Comparison of ENCODE assay signal across 19 cellular contexts in genomic region chr10:132909491-132910071, GRCh38. TPM values are rescaled to one million over a fixed set of nuclear protein-coding genes. Genes with fewer than 3 reads are reported as not detected.
DNase-seq lines count a peak whose midpoint lies in the region; ATAC-seq, FAIRE-seq and TF ChIP-seq lines count a peak whose summit lies in the region.
"Had no signal": no experiment of that assay in that cellular context is flagged by ENCODE, and none has a peak within 500 bp of the region (broad histone marks: within the 10 kb centered on the region; RNA-seq: fewer than 3 reads in every experiment).

No MANE protein-coding gene starts in this region.

- no peak overlapping the region for H3K18ac ChIP-seq in H1 (ENCODE audit: extremely low read depth, low read length)

- no peak overlapping the region for H3K27ac ChIP-seq in right lobe of liver
- H3K27ac ChIP-seq in HepG2 (ENCODE audit: extremely low read length, insufficient read depth, low read length) = no peak overlapping the region
- H3K27ac ChIP-seq in H1 (ENCODE audit: low read depth, low read length) = no peak overlapping the region
- no peak overlapping the region for H3K27ac ChIP-seq in osteoblast (ENCODE audit: low read depth, low read length)
- H3K27ac ChIP-seq in aorta (ENCODE audit: low read depth in 1 of 2, low read length in 2 of 2) = no peak overlapping the region
- H3K27ac ChIP-seq: C4-2B, GM23248 had no signal

- H4K91ac ChIP-seq in H1 (replicated peaks; ENCODE audit: insufficient read length, low read length) = no peak overlapping the region

- H3K9me3 ChIP-seq in right lobe of liver (no peaks in the 10 kb centered on the region), HepG2 (ENCODE audit: low read length) (no peaks in the 10 kb centered on the region), H1 (ENCODE audit: insufficient read depth in 2 of 2, low read depth in 1 of 2, low read length in 1 of 2) (no peaks in the 10 kb centered on the region), osteoblast (ENCODE audit: low read depth, low read length) (no peaks in the 10 kb centered on the region), aorta (ENCODE audit: control insufficient read depth, low read length) (peaks cover 2% of the 10 kb centered on the region)

- H3K79me2 ChIP-seq in HepG2 (ENCODE audit: insufficient read depth, low read length) = no peaks in the 10 kb centered on the region
- no peaks in the 10 kb centered on the region for H3K79me2 ChIP-seq in H1 (ENCODE audit: control insufficient read depth in 1 of 2, insufficient read depth in 2 of 2, low read length in 2 of 2)
- H3K79me2 ChIP-seq in osteoblast (ENCODE audit: insufficient read depth, low read length) = no peaks in the 10 kb centered on the region

- no peak overlapping the region for H4K8ac ChIP-seq in H1 (ENCODE audit: extremely low read depth, insufficient read depth, low read length)

- ATAC-seq in right lobe of liver = no peak
- ATAC-seq in HepG2 = no peak
- peak; percentile 26 for ATAC-seq in aorta (ENCODE audit: low FRiP score)
- ATAC-seq in HG02981 (IDR thresholded peaks at IDR 0.05; ENCODE audit: unreplicated experiment) = no peak

- H3K36me3 ChIP-seq in right lobe of liver (no peaks in the 10 kb centered on the region), HepG2 (replicated peaks in 1 of 2; ENCODE audit: control insufficient read depth in 1 of 2, insufficient read depth in 2 of 2, low read length in 2 of 2) (no peaks in the 10 kb centered on the region), H1 (ENCODE audit: control insufficient read depth in 2 of 4, insufficient read depth in 4 of 4, low read length in 3 of 4) (no peaks in the 10 kb centered on the region), osteoblast (ENCODE audit: insufficient read depth, low read length) (no peaks in the 10 kb centered on the region), aorta (ENCODE audit: control insufficient read depth in 1 of 2, insufficient read depth in 2 of 2, low read length in 1 of 2) (no peaks in the 10 kb centered on the region)

- no TSS peak for BruUV-seq in HepG2 (replicated peaks; lab: Mats Ljungman, UMichigan)

- H3K4me2 ChIP-seq in HepG2 (ENCODE audit: low read depth, low read length) = no peak overlapping the region
- H3K4me2 ChIP-seq in H1 (ENCODE audit: insufficient read depth in 1 of 2, low read depth in 2 of 2, low read length in 2 of 2) = no peak overlapping the region
- H3K4me2 ChIP-seq in osteoblast (ENCODE audit: insufficient read depth, low read length) = no peak overlapping the region

- 0 out of 2 replicates have a peak overlapping the region, but pooled peaks have one; percentile 24 for H2BK5ac ChIP-seq in H1 (ENCODE audit: low read depth, low read length)

- H4K20me1 ChIP-seq in HepG2 (ENCODE audit: insufficient read depth, low read length) (no peaks in the 10 kb centered on the region), H1 (replicated peaks in 1 of 2; ENCODE audit: control insufficient read depth in 1 of 2, insufficient read depth in 2 of 2, low read length in 2 of 2) (no peaks in the 10 kb centered on the region), osteoblast (ENCODE audit: insufficient read depth, low read length) (no peaks in the 10 kb centered on the region)

- H3K9ac ChIP-seq in HepG2 (ENCODE audit: insufficient read depth, low read depth, low read length) (no peak overlapping the region), H1 (replicated peaks in 1 of 4; ENCODE audit: extremely low read depth in 1 of 4, low read depth in 3 of 4, low read length in 3 of 4) (no peak overlapping the region)
- H3K9ac ChIP-seq: GM23248 had no signal

- DNase-seq in right lobe of liver (peak in 2 of 3 donors; percentile 10 to 46), HepG2 (ENCODE audit: low spot score) (no peak), H1 (ENCODE audit: low read depth in 1 of 2, low spot score in 2 of 2) (no peak), osteoblast (ENCODE audit: insufficient read length, low spot score, missing footprints) (peak; percentile 83), aorta (peak; percentile 42 to 74), NCI-H2227 treated with DMSO at 0.1 percent for 48 hours (lab: John Stamatoyannopoulos, UW) (no peak), NCI-H510A (lab: John Stamatoyannopoulos, UW) (no peak)
- DNase-seq: DMS153, GDM1, GM23248, KG1, NCI-H1105 treated with DMSO at 0.1 percent for 48 hours, NCI-H1694 treated with DMSO at 0.1 percent for 48 hours, NCI-H510A treated with DMSO at 0.1 percent for 48 hours, NCI-H774, OCI-M1 had no signal

- no peak overlapping the region for H2BK120ac ChIP-seq in H1 (replicated peaks; ENCODE audit: low read depth, low read length)

- no peak overlapping the region for H3K4ac ChIP-seq in H1 (replicated peaks; ENCODE audit: insufficient read length, low read depth, low read length)

- no peak overlapping the region for H2BK20ac ChIP-seq in H1 (ENCODE audit: low read length)

- no peak for TF ChIP-seq POLR2A in right lobe of liver (IDR thresholded peaks at IDR 0.05)
- no peak for TF ChIP-seq POLR2A in HepG2 (IDR thresholded peaks at IDR 0.05; ENCODE audit: insufficient read depth in 1 of 2, low read depth in 2 of 2, low read length in 2 of 2)
- no peak for TF ChIP-seq POLR2A in H1 (IDR thresholded peaks at IDR 0.05; ENCODE audit: control extremely low read depth in 1 of 2, low read depth in 2 of 2, low read length in 2 of 2)

- H3K23me2 ChIP-seq in H1 (ENCODE audit: low read depth, low read length) = no peaks in the 10 kb centered on the region

- intact Hi-C loops in right lobe of liver (cut with DNase I) (no loop called here), HepG2 (cut with micrococcal nuclease; ENCODE audit: unreplicated experiment) (no loop called here), aorta (cut with DNase I) (no loop called here)

- in situ Hi-C loops in HepG2 (cut with HindIII; ENCODE audit: extremely low pct_ligation_motif_present, low pct_unique_long_range_greater_than_20kb) = no loop called here

- TF ChIP-seq CTCF in right lobe of liver (IDR thresholded peaks at IDR 0.05) (no peak), HepG2 (CRISPR knock-in tag; IDR thresholded peaks at IDR 0.05) (no peak), H1 (IDR thresholded peaks at IDR 0.05; ENCODE audit: control extremely low read depth in 1 of 3, insufficient read depth in 1 of 3, low read depth in 1 of 3, low read length in 3 of 3) (no peak), osteoblast (IDR thresholded peaks at IDR 0.05; ENCODE audit: extremely low read depth, low read depth, low read length) (no peak)

- H3K27me3 ChIP-seq in right lobe of liver (no peaks in the 10 kb centered on the region), HepG2 (ENCODE audit: control insufficient read depth in 1 of 2, insufficient read depth in 2 of 2, low read length in 2 of 2) (peaks cover 0 to 5% of the 10 kb centered on the region in 2 experiments; a peak in 2 of 5 replicates), H1 (replicated peaks in 1 of 4; ENCODE audit: control insufficient read depth in 3 of 4, extremely low read depth in 1 of 4, insufficient read depth in 3 of 4, low read length in 3 of 4) (no peaks in the 10 kb centered on the region), osteoblast (ENCODE audit: insufficient read depth, low read length) (peaks cover 2% of the 10 kb centered on the region), aorta (ENCODE audit: control insufficient read depth in 1 of 2, insufficient read depth in 2 of 2, low read length in 1 of 2) (no peaks in the 10 kb centered on the region)

- TF ChIP-seq RAD21 in HepG2 (CRISPR knock-in tag; IDR thresholded peaks at IDR 0.05) (no peak), H1 (IDR thresholded peaks at IDR 0.05 in 1 of 2, conservative IDR thresholded peaks at IDR 0.05 in 1 of 2; ENCODE audit: low read depth in 2 of 2, low read length in 2 of 2) (no peak)

- no peak overlapping the region for H2BK12ac ChIP-seq in H1 (ENCODE audit: low read depth, low read length)

- H3K4me1 ChIP-seq in right lobe of liver = no peaks in the 10 kb centered on the region
- no peaks in the 10 kb centered on the region for H3K4me1 ChIP-seq in HepG2 (ENCODE audit: insufficient read depth, low read length)
- H3K4me1 ChIP-seq in H1 (replicated peaks in 1 of 4; ENCODE audit: control insufficient read depth in 3 of 4, insufficient read depth in 4 of 4, low read length in 3 of 4) = peaks cover 0 to 25% (median 2%) of the 10 kb centered on the region in 4 experiments; a peak in 6 of 7 replicates
- no peaks in the 10 kb centered on the region for H3K4me1 ChIP-seq in osteoblast (ENCODE audit: insufficient read depth, low read length)
- H3K4me1 ChIP-seq in aorta (ENCODE audit: control insufficient read depth in 1 of 2, insufficient read depth in 2 of 2, low read length in 2 of 2) = no peaks in the 10 kb centered on the region

- FAIRE-seq in HepG2 (lab: Jason Lieb, UNC) (no peak), H1 (lab: Jason Lieb, UNC) (no peak)

- H3K14ac ChIP-seq in H1 (ENCODE audit: insufficient read length) = no peak overlapping the region

- peak overlapping the region; percentile 82; the same call in 1 of the 2 replicates for H2AK5ac ChIP-seq in H1 (ENCODE audit: low read depth, low read length)

- H3K4me3 ChIP-seq in right lobe of liver (no peak overlapping the region), HepG2 (replicated peaks in 1 of 3; ENCODE audit: insufficient read depth in 1 of 3, low read depth in 2 of 3, low read length in 3 of 3) (no peak overlapping the region), H1 (ENCODE audit: extremely low read depth in 1 of 4, insufficient read depth in 2 of 4, low read depth in 3 of 4, low read length in 4 of 4) (no peak overlapping the region), osteoblast (ENCODE audit: insufficient read depth, low read length) (no peak overlapping the region), aorta (ENCODE audit: low read length in 2 of 2) (no peak overlapping the region)
- H3K4me3 ChIP-seq: GM23248 had no signal

- no peak overlapping the region for H3K56ac ChIP-seq in H1 (replicated peaks; ENCODE audit: insufficient read length, low read depth, low read length)

- 100% methylated on average over 1 of the region's 21 CpGs for WGBS in right lobe of liver (ENCODE audit: insufficient coverage, low coverage, low lambda C conversion rate, missing lambda C conversion rate)
- WGBS in HepG2 (ENCODE audit: low lambda C conversion rate) = 100% methylated on average over 1 of the region's 21 CpGs
- 94% methylated on average over 17 of the region's 21 CpGs; no CpG with 5 or more reads in 1 of the 2 experiments for WGBS in H1 (ENCODE audit: extremely low coverage in 1 of 2, insufficient coverage in 1 of 2, insufficient read length in 1 of 2, insufficient replicate concordance in 2 of 2, low coverage in 1 of 2, low lambda C conversion rate in 2 of 2, missing lambda C conversion rate in 1 of 2), 2 experiments
- 77 to 82% methylated on average over 21 of the region's 21 CpGs for WGBS in aorta, 2 donors

- H2AFZ ChIP-seq in HepG2 (ENCODE audit: low read length) = no peak overlapping the region
- H2AFZ ChIP-seq in H1 (ENCODE audit: low read length) = no peak overlapping the region
- H2AFZ ChIP-seq in osteoblast (ENCODE audit: low read length) = no peak overlapping the region
- H2AFZ ChIP-seq: GM23248 had no signal

- H4K5ac ChIP-seq in H1 (ENCODE audit: insufficient read length, low read depth, low read length) = no peak overlapping the region

- POLR2A ChIA-PET in HepG2 (lab: Yijun Ruan, JAX) = no interaction called here
- POLR2A ChIA-PET in H1 (lab: Charles Lee; ENCODE audit: partially characterized antibody) = no interaction called here

- CTCF ChIA-PET in HepG2 (lab: Yijun Ruan, JAX; ENCODE audit: low intra/inter-chr PET ratio, low total read pairs) (no interaction called here), H1 (lab: Charles Lee; ENCODE audit: partially characterized antibody) (interaction anchor here (0.6 to 2.0 kb wide), 5 partner anchors 9 to 214 kb away, joined by 3 to 8 read pairs (median 5); no protein-coding TSS in a partner anchor)

- no peak for TF ChIP-seq EP300 in HepG2 (IDR thresholded peaks at IDR 0.05; ENCODE audit: low read depth in 2 of 2, low read length in 2 of 2)
- TF ChIP-seq EP300 in HepG2 (CRISPR knock-in tag; IDR thresholded peaks at IDR 0.05; ENCODE audit: borderline replicate concordance) = no peak
- no peak for TF ChIP-seq EP300 in H1 (IDR thresholded peaks at IDR 0.05; ENCODE audit: borderline replicate concordance in 1 of 2, low read depth in 2 of 2, low read length in 2 of 2)

- H3K23ac ChIP-seq in H1 (ENCODE audit: insufficient read length) = no peak overlapping the region

- H2BK15ac ChIP-seq in H1 (ENCODE audit: low read length) = 0 out of 2 replicates have a peak overlapping the region, but pooled peaks have one; percentile 29

- no peaks in the 10 kb centered on the region for H3K79me1 ChIP-seq in H1 (ENCODE audit: low read depth, low read length)

RNA-seq across cellular contexts. Expression of gene CFAP46, which starts 32.8 kb away (rescaled TPM):
- total RNA-seq in right lobe of liver = under 1 TPM; 0.16 to 0.67 (median 0.32) TPM
- 0.74 and 0.84 TPM in 2 replicates for total RNA-seq in HepG2 (2016; rRNA removed; fragmentation: Illumina TruSeq; extraction: Trizol)
- total RNA-seq in HepG2 (2016; cell fraction: cytosol; rRNA removed; fragmentation: Illumina TruSeq; extraction: Trizol; ENCODE audit: low read depth) = not detected in 2 replicates
- 0.87 and 1.1 TPM in 2 replicates for total RNA-seq in HepG2 (2016; cell fraction: insoluble cytoplasmic fraction; rRNA removed; fragmentation: Illumina TruSeq; extraction: Trizol)
- 0.21 and 0.34 TPM in 2 replicates for total RNA-seq in HepG2 (2016; cell fraction: membrane; rRNA removed; fragmentation: Illumina TruSeq; extraction: Trizol)
- 0.53 and 1.3 TPM in 2 replicates for total RNA-seq in HepG2 (2016; cell fraction: nucleus; rRNA removed; fragmentation: Illumina TruSeq; extraction: Trizol)
- 0.10 and 0.24 TPM in 2 replicates for polyA plus RNA-seq in HepG2 (2011; rRNA removed)
- polyA plus RNA-seq in HepG2 (2011; cell fraction: cytosol; rRNA removed) = 0.13 and 0.19 TPM in 2 replicates
- 0.05 and 0.27 TPM in 2 replicates for polyA plus RNA-seq in HepG2 (2011; cell fraction: nucleus; rRNA removed)
- polyA plus RNA-seq in HepG2 (2012) = 0.12 and 0.16 TPM in 2 replicates
- polyA plus RNA-seq in HepG2 (2016; cell fraction: cytosol; fragmentation: Illumina TruSeq; extraction: Trizol; ENCODE audit: low read depth) = 0.18 and 0.26 TPM in 2 replicates
- polyA plus RNA-seq in HepG2 (2016; cell fraction: insoluble cytoplasmic fraction; fragmentation: Illumina TruSeq; extraction: Trizol; ENCODE audit: low read depth) = 0.86 and 1.2 TPM in 2 replicates
- polyA plus RNA-seq in HepG2 (2016; cell fraction: membrane; fragmentation: Illumina TruSeq; extraction: Trizol; ENCODE audit: low read depth) = 0.33 and 0.34 TPM in 2 replicates
- 0.60 and 0.65 TPM in 2 replicates for polyA plus RNA-seq in HepG2 (2016; cell fraction: nucleus; fragmentation: Illumina TruSeq; extraction: Trizol; ENCODE audit: insufficient read depth, low read depth)
- 0.06 TPM in 1 of 2 replicates, not detected in the other for polyA minus RNA-seq in HepG2 (2011; rRNA and poly(A)+ RNA removed; ENCODE audit: low replicate concordance)
- polyA minus RNA-seq in HepG2 (2011; cell fraction: cytosol; rRNA and poly(A)+ RNA removed) = not detected in 2 replicates
- polyA minus RNA-seq in HepG2 (2011; cell fraction: nucleus; rRNA and poly(A)+ RNA removed) = 0.26 TPM in 1 of 2 replicates, not detected in the other
- 3.1 and 4.8 TPM in 2 replicates for total RNA-seq in H1 (2021; fragmentation: NEBNext Ultra II Directional; extraction: Animal tissue kit (Norgen Biotek cat#: 25700))
- 2.2 and 2.6 TPM in 2 replicates for polyA plus RNA-seq in H1 (2011; rRNA removed)
- polyA plus RNA-seq in H1 (2011; cell fraction: cytosol; rRNA removed) = 2.7 TPM
- polyA plus RNA-seq in H1 (2011; cell fraction: nucleus; rRNA removed) = 8.9 TPM
- polyA plus RNA-seq in H1 (2012, experiment 1 of 2) = 2.5 to 4.7 TPM (median 3.4 TPM) in 4 replicates
- polyA plus RNA-seq in H1 (2012, experiment 2 of 2) = 2.7 TPM
- polyA plus RNA-seq in H1 (2013, experiment 1 of 2) = 2.8 TPM
- polyA plus RNA-seq in H1 (2013, experiment 2 of 2) = 2.5 TPM
- 3.9 TPM in 2 replicates for polyA minus RNA-seq in H1 (2011; rRNA and poly(A)+ RNA removed)
- 0.29 TPM for polyA minus RNA-seq in H1 (2011; cell fraction: cytosol; rRNA and poly(A)+ RNA removed)
- 5.8 TPM for polyA minus RNA-seq in H1 (2011; cell fraction: nucleus; rRNA and poly(A)+ RNA removed)
- under 0.01 and 0.29 TPM in 2 replicates for total RNA-seq in osteoblast
- total RNA-seq in aorta = under 1 TPM in 1 of 2 donors, not detected in 1; 0.42 TPM
- not detected for polyA plus RNA-seq in aorta
- total RNA-seq: RPMI7951 had no signal

Comparison
In these comparisons a context has a peak if more than half of its experiments do, and no peak if none do; other contexts are left out.
1. DNase-seq: peak in right lobe of liver (2 of 3), osteoblast (single experiment) and aorta (2 of 2); none in HepG2 (single experiment), H1 (0 of 2), NCI-H2227 treated with DMSO at 0.1 percent for 48 hours (single experiment) and NCI-H510A (single experiment).